5 cellular contexts compared by ENCODE assay signal in genomic region chr2:115174651-115175050, GRCh38.
"Had no signal": no experiment of that assay in that cellular context is flagged by ENCODE, and none has a peak within 500 bp of the region (broad histone marks: within the 10 kb centered on the region; RNA-seq: fewer than 3 reads in every experiment).

No MANE protein-coding gene starts in this region.

- H3K4me3 ChIP-seq: GM23338, K562 had no signal

- DNase-seq: H9, HCEC 1CT, IMR-90 had no signal

- H3K4me2 ChIP-seq: GM23338 had no signal

- H2AFZ ChIP-seq: GM23338 had no signal

- H3K9me3 Mint-ChIP-seq: GM23338, H9 had no signal

- H3K27ac Mint-ChIP-seq: GM23338, H9 had no signal

- H3K4me3 Mint-ChIP-seq: GM23338, H9 had no signal

- ATAC-seq: GM23338, K562 had no signal
